ENCODE assay signal across 20 cellular contexts in the genomic region with DNA sequence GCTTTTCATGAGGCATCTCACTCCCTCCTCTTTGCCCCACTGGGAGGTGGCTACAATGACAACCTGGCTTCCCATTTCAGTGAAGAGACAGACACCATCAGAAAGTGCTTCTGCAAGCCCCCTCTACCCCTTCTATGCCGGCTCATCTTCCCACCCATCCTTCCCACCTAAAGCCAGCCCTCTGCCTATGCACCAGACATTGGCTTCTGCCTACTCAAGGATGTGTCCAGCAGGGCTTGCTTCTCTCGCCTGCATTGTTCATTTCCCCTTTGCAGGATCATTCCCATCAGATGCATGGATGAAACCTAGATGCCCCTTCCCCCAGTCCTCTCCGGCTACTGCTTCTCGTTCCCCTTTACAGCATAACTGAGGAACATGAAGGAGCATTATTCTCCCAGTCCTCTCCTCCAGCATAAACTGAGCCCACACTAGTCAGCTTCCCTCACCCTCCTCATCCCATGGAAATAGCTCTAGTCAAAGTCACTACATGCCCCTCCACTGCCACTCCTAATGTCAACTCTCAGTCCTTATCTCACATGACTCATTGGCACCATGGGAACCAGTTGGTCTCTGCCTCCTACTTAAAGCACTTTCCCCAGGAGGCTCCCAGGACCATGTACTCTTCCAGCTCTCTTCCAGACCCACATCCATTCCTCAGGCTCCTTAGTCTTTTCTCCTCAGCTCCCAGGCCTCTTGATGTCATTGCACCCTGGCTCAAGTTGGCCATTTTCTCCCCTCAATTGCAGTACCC. TPM values are rescaled to one million over a fixed set of nuclear protein-coding genes. Genes with fewer than 3 reads are reported as not detected.
DNase-seq lines count a peak whose midpoint lies in the region; ATAC-seq, FAIRE-seq and TF ChIP-seq lines count a peak whose summit lies in the region.
"Had no signal": no experiment of that assay in that cellular context is flagged by ENCODE, and none has a peak within 500 bp of the region (broad histone marks: within the 10 kb centered on the region; RNA-seq: fewer than 3 reads in every experiment).

No MANE protein-coding gene starts in this region.

- H3K79me2 ChIP-seq in HepG2 (ENCODE audit: insufficient read depth, low read length) (peaks cover 2% of the 10 kb centered on the region), osteoblast (ENCODE audit: insufficient read depth, low read length) (no peaks in the 10 kb centered on the region)

- H2AFZ ChIP-seq in HepG2 (ENCODE audit: low read length) (no peak overlapping the region), osteoblast (ENCODE audit: low read length) (no peak overlapping the region)

- no peak for TF ChIP-seq EP300 in HepG2 (IDR thresholded peaks at IDR 0.05; ENCODE audit: low read depth in 2 of 2, low read length in 2 of 2)
- no peak for TF ChIP-seq EP300 in HepG2 (CRISPR knock-in tag; IDR thresholded peaks at IDR 0.05; ENCODE audit: borderline replicate concordance)

- peaks cover 0 to 14% of the 10 kb centered on the region in 2 experiments; a peak in 2 of 5 replicates for H3K36me3 ChIP-seq in HepG2 (replicated peaks in 1 of 2; ENCODE audit: control insufficient read depth in 1 of 2, insufficient read depth in 2 of 2, low read length in 2 of 2)
- no peaks in the 10 kb centered on the region for H3K36me3 ChIP-seq in osteoblast (ENCODE audit: insufficient read depth, low read length)
- H3K36me3 ChIP-seq in Peyer's patch, result no peaks in the 10 kb centered on the region
- H3K36me3 ChIP-seq: BLaER1 treated with 17β-estradiol and CSF1 and Interleukin-3, amounts not matched to agents 10 nM and 100 nM had no signal

- intact Hi-C loops in HepG2 (cut with micrococcal nuclease; ENCODE audit: unreplicated experiment), result no loop called here
- intact Hi-C loops in Right ventricle myocardium superior (cut with DNase I), result no loop called here

- peaks cover 2 to 12% (median 5%) of the 10 kb centered on the region in 9 donors for H3K9me3 Mint-ChIP-seq in naive thymus-derived CD8-positive, alpha-beta T cell

- FAIRE-seq in HepG2 (lab: Jason Lieb, UNC), result no peak
- FAIRE-seq in urothelium cell line (lab: Jason Lieb, UNC), result peak; percentile 63
- FAIRE-seq: GM12892, GM18507, H1, K562 had no signal

- no peak for TF ChIP-seq RAD21 in HepG2 (CRISPR knock-in tag; IDR thresholded peaks at IDR 0.05)

- H3K4me2 ChIP-seq in HepG2 (ENCODE audit: low read depth, low read length) (no peak overlapping the region), osteoblast (ENCODE audit: insufficient read depth, low read length) (no peak overlapping the region)
- H3K4me2 ChIP-seq: BLaER1 treated with 17β-estradiol and CSF1 and Interleukin-3, amounts not matched to agents 10 nM and 100 nM had no signal

- H4K20me1 ChIP-seq in HepG2 (ENCODE audit: insufficient read depth, low read length) (no peaks in the 10 kb centered on the region), osteoblast (ENCODE audit: insufficient read depth, low read length) (no peaks in the 10 kb centered on the region)
- H4K20me1 ChIP-seq: BLaER1 treated with 17β-estradiol and CSF1 and Interleukin-3, amounts not matched to agents 10 nM and 100 nM had no signal

- H3K27ac ChIP-seq in HepG2 (ENCODE audit: extremely low read length, insufficient read depth, low read length) (no peak overlapping the region), osteoblast (ENCODE audit: low read depth, low read length) (no peak overlapping the region), Peyer's patch (no peak overlapping the region)
- H3K27ac ChIP-seq: BLaER1 treated with 17β-estradiol and CSF1 and Interleukin-3, amounts not matched to agents 10 nM and 100 nM had no signal

- ATAC-seq in HepG2, result no peak
- no peak for ATAC-seq in Right ventricle myocardium superior (ENCODE audit: poor library complexity)
- no peak for ATAC-seq in naive thymus-derived CD8-positive, alpha-beta T cell
- ATAC-seq: K562 had no signal

- no peaks in the 10 kb centered on the region for H3K9me3 ChIP-seq in HepG2 (ENCODE audit: low read length)
- H3K9me3 ChIP-seq in osteoblast (ENCODE audit: low read depth, low read length), result no peaks in the 10 kb centered on the region
- no peaks in the 10 kb centered on the region for H3K9me3 ChIP-seq in Peyer's patch

- TF ChIP-seq POLR2A in HepG2 (IDR thresholded peaks at IDR 0.05; ENCODE audit: insufficient read depth in 1 of 2, low read depth in 2 of 2, low read length in 2 of 2) (no peak), Peyer's patch (IDR thresholded peaks at IDR 0.05) (no peak)

- in situ Hi-C loops in HepG2 (cut with HindIII; ENCODE audit: extremely low pct_ligation_motif_present, low pct_unique_long_range_greater_than_20kb), result no loop called here

- peaks cover 0 to 10% (median 7%) of the 10 kb centered on the region in 3 donors for H3K36me3 Mint-ChIP-seq in naive thymus-derived CD8-positive, alpha-beta T cell

- no peak overlapping the region for H3K9ac ChIP-seq in HepG2 (ENCODE audit: insufficient read depth, low read depth, low read length)
- H3K9ac ChIP-seq: BLaER1 treated with 17β-estradiol and CSF1 and Interleukin-3, amounts not matched to agents 10 nM and 100 nM had no signal

- WGBS in HepG2 (ENCODE audit: low lambda C conversion rate), result 94% methylated on average over 4 of the region's 4 CpGs

- peaks cover 0 to 2% (median 0%) of the 10 kb centered on the region in 4 donors for H3K4me1 Mint-ChIP-seq in naive thymus-derived CD8-positive, alpha-beta T cell
- H3K4me1 Mint-ChIP-seq: B cell; CD8-positive, alpha-beta memory T cell; H9 had no signal

- CTCF ChIA-PET in HepG2 (lab: Yijun Ruan, JAX; ENCODE audit: low intra/inter-chr PET ratio, low total read pairs), result no interaction called here

- POLR2A ChIA-PET in HepG2 (lab: Yijun Ruan, JAX), result no interaction called here
- POLR2A ChIA-PET in naive thymus-derived CD8-positive, alpha-beta T cell (lab: Charles Lee), result no interaction called here

- H3K27me3 Mint-ChIP-seq in naive thymus-derived CD8-positive, alpha-beta T cell, result peaks cover 13 to 39% (median 26%) of the 10 kb centered on the region in 5 donors

- H3K27ac Mint-ChIP-seq in naive thymus-derived CD8-positive, alpha-beta T cell, result peak overlapping the region in 1 of 10 donors; percentile 70
- H3K27ac Mint-ChIP-seq: B cell; CD8-positive, alpha-beta memory T cell; H9 had no signal

- no TSS peak for BruUV-seq in HepG2 (replicated peaks; lab: Mats Ljungman, UMichigan)

- no peak overlapping the region for H3K4me3 Mint-ChIP-seq in naive thymus-derived CD8-positive, alpha-beta T cell
- H3K4me3 Mint-ChIP-seq: B cell; CD8-positive, alpha-beta memory T cell; H9 had no signal

- H3K27me3 ChIP-seq in HepG2 (ENCODE audit: control insufficient read depth in 1 of 2, insufficient read depth in 2 of 2, low read length in 2 of 2) (no peaks in the 10 kb centered on the region; a peak in 1 of 5 replicates), osteoblast (ENCODE audit: insufficient read depth, low read length) (no peaks in the 10 kb centered on the region), Peyer's patch (no peaks in the 10 kb centered on the region)
- H3K27me3 ChIP-seq: BLaER1 treated with 17β-estradiol and CSF1 and Interleukin-3, amounts not matched to agents 10 nM and 100 nM had no signal

- no peak overlapping the region for H3K4me3 ChIP-seq in HepG2 (replicated peaks in 1 of 3; ENCODE audit: insufficient read depth in 1 of 3, low read depth in 2 of 3, low read length in 3 of 3)
- H3K4me3 ChIP-seq in osteoblast (ENCODE audit: insufficient read depth, low read length), result no peak overlapping the region
- no peak overlapping the region for H3K4me3 ChIP-seq in Peyer's patch
- H3K4me3 ChIP-seq: BLaER1 treated with 17β-estradiol and CSF1 and Interleukin-3, amounts not matched to agents 10 nM and 100 nM; K562 had no signal

- DNase-seq in HT-29 (ENCODE audit: low spot score), result peak; percentile 17
- DNase-seq in HepG2 (ENCODE audit: low spot score), result no peak
- peak; percentile 65 for DNase-seq in osteoblast (ENCODE audit: insufficient read length, low spot score, missing footprints)
- no peak for DNase-seq in urothelium cell line (ENCODE audit: low spot score)
- DNase-seq in Right ventricle myocardium superior, result no peak
- DNase-seq in naive thymus-derived CD8-positive, alpha-beta T cell, result no peak
- no peak for DNase-seq in Peyer's patch
- DNase-seq: CD8-positive, alpha-beta memory T cell; COR-L47; DMS 273 treated with DMSO at 0.1 percent for 48 hours; DMS79; GDM1; H9; IMR-90 had no signal

- H3K4me1 ChIP-seq in HepG2 (ENCODE audit: insufficient read depth, low read length), result peaks cover 24% of the 10 kb centered on the region
- no peaks in the 10 kb centered on the region for H3K4me1 ChIP-seq in osteoblast (ENCODE audit: insufficient read depth, low read length)
- H3K4me1 ChIP-seq in Peyer's patch, result no peaks in the 10 kb centered on the region

- TF ChIP-seq CTCF in HepG2 (CRISPR knock-in tag; IDR thresholded peaks at IDR 0.05) (no peak), osteoblast (IDR thresholded peaks at IDR 0.05; ENCODE audit: extremely low read depth, low read depth, low read length) (no peak), Peyer's patch (IDR thresholded peaks at IDR 0.05) (no peak)

RNA-seq across cellular contexts. Expression of a gene that starts 47.9 kb away (rescaled TPM):
- 21.0 and 23.9 TPM in 2 replicates for total RNA-seq in HT-29 (2014; rRNA removed; shearing (Covaris generic))
- total RNA-seq in HepG2 (2016; rRNA removed; fragmentation: Illumina TruSeq; extraction: Trizol), result 17.8 and 31.1 TPM in 2 replicates
- 8.6 and 9.5 TPM in 2 replicates for total RNA-seq in HepG2 (2016; cell fraction: cytosol; rRNA removed; fragmentation: Illumina TruSeq; extraction: Trizol; ENCODE audit: low read depth)
- 21.0 and 33.6 TPM in 2 replicates for total RNA-seq in HepG2 (2016; cell fraction: insoluble cytoplasmic fraction; rRNA removed; fragmentation: Illumina TruSeq; extraction: Trizol)
- total RNA-seq in HepG2 (2016; cell fraction: membrane; rRNA removed; fragmentation: Illumina TruSeq; extraction: Trizol), result 14.2 and 16.6 TPM in 2 replicates
- total RNA-seq in HepG2 (2016; cell fraction: nucleus; rRNA removed; fragmentation: Illumina TruSeq; extraction: Trizol), result 36.0 and 40.5 TPM in 2 replicates
- 70.6 and 72.7 TPM in 2 replicates for polyA plus RNA-seq in HepG2 (2011; rRNA removed)
- polyA plus RNA-seq in HepG2 (2011; cell fraction: cytosol; rRNA removed), result 57.2 and 64.0 TPM in 2 replicates
- 46.5 and 49.1 TPM in 2 replicates for polyA plus RNA-seq in HepG2 (2011; cell fraction: nucleus; rRNA removed)
- 54.2 and 56.1 TPM in 2 replicates for polyA plus RNA-seq in HepG2 (2012)
- polyA plus RNA-seq in HepG2 (2016; cell fraction: cytosol; fragmentation: Illumina TruSeq; extraction: Trizol; ENCODE audit: low read depth), result 3.8 TPM in 2 replicates
- polyA plus RNA-seq in HepG2 (2016; cell fraction: insoluble cytoplasmic fraction; fragmentation: Illumina TruSeq; extraction: Trizol; ENCODE audit: low read depth), result 18.7 and 22.3 TPM in 2 replicates
- polyA plus RNA-seq in HepG2 (2016; cell fraction: membrane; fragmentation: Illumina TruSeq; extraction: Trizol; ENCODE audit: low read depth), result 5.8 and 6.3 TPM in 2 replicates
- polyA plus RNA-seq in HepG2 (2016; cell fraction: nucleus; fragmentation: Illumina TruSeq; extraction: Trizol; ENCODE audit: insufficient read depth, low read depth), result 52.3 and 55.0 TPM in 2 replicates
- 48.9 and 62.2 TPM in 2 replicates for polyA minus RNA-seq in HepG2 (2011; rRNA and poly(A)+ RNA removed; ENCODE audit: low replicate concordance)
- 32.5 and 41.6 TPM in 2 replicates for polyA minus RNA-seq in HepG2 (2011; cell fraction: cytosol; rRNA and poly(A)+ RNA removed)
- 114 and 124 TPM in 2 replicates for polyA minus RNA-seq in HepG2 (2011; cell fraction: nucleus; rRNA and poly(A)+ RNA removed)
- total RNA-seq in osteoblast, result 31.8 and 32.6 TPM in 2 replicates
- 56.3 TPM for total RNA-seq in Right ventricle myocardium superior
- 10 to 100 TPM; 87.9 to 98.5 TPM for total RNA-seq in naive thymus-derived CD8-positive, alpha-beta T cell
- 10 to 100 TPM; 28.1 to 32.3 (median 31.0) TPM for polyA plus RNA-seq in naive thymus-derived CD8-positive, alpha-beta T cell
- total RNA-seq in Peyer's patch, result 10 to 100 TPM; 20.8 to 99.9 (median 28.5) TPM

Comparison
In these comparisons a context has a peak if more than half of its experiments do, and no peak if none do; other contexts are left out.
1. DNase-seq: peak in HT-29 (single experiment) and osteoblast (single experiment); none in HepG2 (single experiment), urothelium cell line (single experiment), Right ventricle myocardium superior (single experiment), naive thymus-derived CD8-positive, alpha-beta T cell (0 of 10) and Peyer's patch (0 of 3).